Comparison of ENCODE assay signal across 25 cellular contexts in genomic region chr14:92925446-92925845, GRCh38. TPM values are rescaled to one million over a fixed set of nuclear protein-coding genes. Genes with fewer than 3 reads are reported as not detected.
DNase-seq lines count a peak whose midpoint lies in the region; ATAC-seq, FAIRE-seq and TF ChIP-seq lines count a peak whose summit lies in the region.
"Had no signal": no experiment of that assay in that cellular context is flagged by ENCODE, and none has a peak within 500 bp of the region (broad histone marks: within the 10 kb centered on the region; RNA-seq: fewer than 3 reads in every experiment).

No MANE protein-coding gene starts in this region.

- TF ChIP-seq CTCF in BE2C (IDR thresholded peaks at IDR 0.05; ENCODE audit: low read depth, low read length) = no peak
- TF ChIP-seq CTCF in bronchial epithelial cell (IDR thresholded peaks at IDR 0.05; ENCODE audit: insufficient read depth, low read length, severe bottlenecking) = no peak
- no peak for TF ChIP-seq CTCF in uterus (IDR thresholded peaks at IDR 0.05)

- peaks cover 35% of the 10 kb centered on the region for H3K4me1 ChIP-seq in BE2C
- H3K4me1 ChIP-seq in mesendoderm (ENCODE audit: control insufficient read depth, low read depth, low read length) = peaks cover 2% of the 10 kb centered on the region
- no peaks in the 10 kb centered on the region for H3K4me1 ChIP-seq in Karpas-422 (ENCODE audit: low read length)
- no peaks in the 10 kb centered on the region for H3K4me1 ChIP-seq in uterus
- H3K4me1 ChIP-seq: Caco-2 had no signal

- H3K79me1 ChIP-seq in mesendoderm (ENCODE audit: low read length) = no peaks in the 10 kb centered on the region

- H3K4me2 ChIP-seq in mesendoderm (ENCODE audit: low read length) (no peak overlapping the region), Karpas-422 (ENCODE audit: low read depth, low read length, poor library complexity, severe bottlenecking) (no peak overlapping the region)
- H3K4me2 ChIP-seq: PC-9 had no signal

- H2AK5ac ChIP-seq in mesendoderm (ENCODE audit: low read length) = no peak overlapping the region

- H3K27me3 ChIP-seq in BE2C = no peaks in the 10 kb centered on the region
- H3K27me3 ChIP-seq in bronchial epithelial cell (ENCODE audit: control insufficient read depth, insufficient read depth, low read length) = peaks cover 7% of the 10 kb centered on the region
- no peaks in the 10 kb centered on the region for H3K27me3 ChIP-seq in mesendoderm (ENCODE audit: insufficient read depth, low read length, poor library complexity)
- H3K27me3 ChIP-seq in Karpas-422 (ENCODE audit: low read length) = no peaks in the 10 kb centered on the region
- no peaks in the 10 kb centered on the region for H3K27me3 ChIP-seq in uterus
- H3K27me3 ChIP-seq: BLaER1 had no signal

- no peak overlapping the region for H2BK120ac ChIP-seq in mesendoderm (ENCODE audit: low read depth, low read length)

- H4K5ac ChIP-seq in mesendoderm (ENCODE audit: low read length) = no peak overlapping the region

- peak; percentile 58 for FAIRE-seq in bronchial epithelial cell (lab: Jason Lieb, UNC)
- FAIRE-seq: GM12891 had no signal

- peaks cover 74% of the 10 kb centered on the region for H3K36me3 ChIP-seq in BE2C
- H3K36me3 ChIP-seq in bronchial epithelial cell (ENCODE audit: control insufficient read depth, insufficient read depth, low read length) = no peaks in the 10 kb centered on the region
- H3K36me3 ChIP-seq in mesendoderm (ENCODE audit: control insufficient read depth, insufficient read depth, low read length) = no peaks in the 10 kb centered on the region
- H3K36me3 ChIP-seq in Karpas-422 (ENCODE audit: insufficient read depth, low read length) = no peaks in the 10 kb centered on the region
- no peaks in the 10 kb centered on the region for H3K36me3 ChIP-seq in uterus
- H3K36me3 ChIP-seq: BLaER1 had no signal

- TF ChIP-seq POLR2A in uterus (IDR thresholded peaks at IDR 0.05) = no peak

- no peak overlapping the region for H3K4ac ChIP-seq in mesendoderm (ENCODE audit: low read depth, low read length)

- H2AFZ ChIP-seq in Karpas-422 (ENCODE audit: low read length) = no peak overlapping the region
- H2AFZ ChIP-seq: PC-9 had no signal

- no peaks in the 10 kb centered on the region for H3K9me2 ChIP-seq in Karpas-422 (replicated peaks; ENCODE audit: insufficient read depth, low read length)

- ATAC-seq in Right ventricle myocardium inferior = no peak

- H3K79me2 ChIP-seq in mesendoderm (ENCODE audit: control insufficient read depth, insufficient read depth, low read length) (no peaks in the 10 kb centered on the region), Karpas-422 (ENCODE audit: low read length) (no peaks in the 10 kb centered on the region)

- intact Hi-C loops in posterior cingulate gyrus (cut with DNase I) (no loop called here), uterus (cut with DNase I; ENCODE audit: low total_unique reads) (no loop called here), Right ventricle myocardium inferior (cut with DNase I) (no loop called here)

- peaks cover 3% of the 10 kb centered on the region; the same call in 1 of the 2 replicates for H4K20me1 ChIP-seq in Karpas-422 (ENCODE audit: insufficient read depth, low read depth, low read length)
- H4K20me1 ChIP-seq: BLaER1 had no signal

- no peak overlapping the region for H3K18ac ChIP-seq in mesendoderm (ENCODE audit: low read length)

- no peak overlapping the region for H3K27ac ChIP-seq in mesendoderm (ENCODE audit: low read depth, low read length)
- no peak overlapping the region for H3K27ac ChIP-seq in Karpas-422 (ENCODE audit: low read length)
- no peak overlapping the region for H3K27ac ChIP-seq in uterus
- H3K27ac ChIP-seq: BLaER1, PC-9 had no signal

- H3K9me3 ChIP-seq in BE2C (no peaks in the 10 kb centered on the region), Karpas-422 (ENCODE audit: low read length) (no peaks in the 10 kb centered on the region), uterus (no peaks in the 10 kb centered on the region)
- H3K9me3 ChIP-seq: BLaER1, Caco-2 had no signal

- H3K9ac ChIP-seq in mesendoderm (ENCODE audit: low read length) (no peak overlapping the region), Karpas-422 (ENCODE audit: low read length) (no peak overlapping the region)
- H3K9ac ChIP-seq: BLaER1 had no signal

- WGBS in mesendoderm (ENCODE audit: extremely low coverage, insufficient coverage, low lambda C conversion rate) = no CpG with 5 or more reads among the region's 6 CpGs

- H4K8ac ChIP-seq in mesendoderm (ENCODE audit: low read depth, low read length) = no peak overlapping the region

- H2BK5ac ChIP-seq in mesendoderm (ENCODE audit: low read length) = no peak overlapping the region

- H2BK15ac ChIP-seq in mesendoderm (replicated peaks; ENCODE audit: low read depth) = no peak overlapping the region

- DNase-seq in BE2C (no peak), bronchial epithelial cell (ENCODE audit: low read depth) (no peak), mesendoderm (peak; percentile 23), posterior cingulate gyrus (peak in 7 of 10 donors; percentile 47 to 95 (median 78)), Karpas-422 (no peak), uterus (no peak), SW480 (ENCODE audit: low spot score) (no peak), Right ventricle myocardium inferior (ENCODE audit: missing footprints) (no peak)
- DNase-seq: Caco-2; CD4-positive, alpha-beta T cell; DMS 273 treated with DMSO at 0.1 percent for 48 hours; DND-41; H9; HFFc6; MM.1S; NCI-H1048; NCI-H1417 treated with DMSO at 0.1 percent for 48 hours; NCI-H187; NCI-H2107; NCI-H69; PC-9; RPMI8226; SHP77 treated with DMSO at 0.1 percent for 48 hours had no signal

- no peak overlapping the region for H3K23ac ChIP-seq in mesendoderm (ENCODE audit: low read length)

- peak overlapping the region; percentile 99 for H3K4me3 ChIP-seq in BE2C (ENCODE audit: low read depth, low read length)
- H3K4me3 ChIP-seq in bronchial epithelial cell (ENCODE audit: low read depth, low read length) = no peak overlapping the region
- H3K4me3 ChIP-seq in mesendoderm (ENCODE audit: low read length) = no peak overlapping the region
- H3K4me3 ChIP-seq in Karpas-422 (ENCODE audit: low read length) = no peak overlapping the region
- no peak overlapping the region for H3K4me3 ChIP-seq in uterus
- H3K4me3 ChIP-seq: BLaER1, PC-9 had no signal

- no peak overlapping the region for H3K56ac ChIP-seq in mesendoderm (ENCODE audit: low read length)

RNA-seq across cellular contexts. Expression of gene CHGA, which starts 2.5 kb away (rescaled TPM):
- 6,216 TPM for polyA plus RNA-seq in BE2C (2012; ENCODE audit: insufficient read depth, insufficient read length, low read depth)
- not detected in 2 replicates for total RNA-seq in bronchial epithelial cell
- polyA plus RNA-seq in mesendoderm (2013, experiment 1 of 2) = 7.9 TPM
- 7.9 TPM for polyA plus RNA-seq in mesendoderm (2013, experiment 2 of 2)
- not detected in 2 replicates for total RNA-seq in Karpas-422 (2014; rRNA removed; shearing (Covaris generic); ENCODE audit: low replicate concordance)
- 1 to 10 TPM in 1 of 4 donors, not detected in 3; 1.0 TPM for total RNA-seq in uterus
- total RNA-seq in Right ventricle myocardium inferior = not detected
- total RNA-seq: Caco-2; CD4-positive, alpha-beta T cell; HFFc6; PC-9 had no signal

Comparison
In these comparisons a context has a peak if more than half of its experiments do, and no peak if none do; other contexts are left out.
1. DNase-seq: peak in mesendoderm (single experiment) and posterior cingulate gyrus (7 of 10); none in BE2C (single experiment), bronchial epithelial cell (single experiment), Karpas-422 (single experiment), uterus (0 of 2), SW480 (single experiment) and Right ventricle myocardium inferior (single experiment).